1 cellular context compared by ENCODE assay signal in genomic region chrX:40173662-40174593, GRCh38.
TF ChIP-seq lines count a peak whose summit lies in the region.

No MANE protein-coding gene starts in this region.

TF ChIP-seq in HepG2, 621 proteins besides CTCF, POLR2A, EP300 and RAD21 (continued from another document):
- TF ChIP-seq TIGD3 (CRISPR knock-in tag; IDR thresholded peaks at IDR 0.05; ENCODE audit: borderline replicate concordance) = no peak
- TF ChIP-seq ELF3 (CRISPR knock-in tag; IDR thresholded peaks at IDR 0.05) = no peak
- TF ChIP-seq ZNF251 (CRISPR knock-in tag; IDR thresholded peaks at IDR 0.05) = no peak
- TF ChIP-seq MIER3 (CRISPR knock-in tag; IDR thresholded peaks at IDR 0.05; ENCODE audit: borderline replicate concordance) = no peak
- TF ChIP-seq WIZ (CRISPR knock-in tag; IDR thresholded peaks at IDR 0.05) = no peak
- TF ChIP-seq NFYB (CRISPR knock-in tag; IDR thresholded peaks at IDR 0.05) = no peak
- no peak for TF ChIP-seq ZNF816 (CRISPR knock-in tag; IDR thresholded peaks at IDR 0.05; ENCODE audit: borderline replicate concordance)
- TF ChIP-seq CREM (IDR thresholded peaks at IDR 0.05) = peak; percentile 30; the same call in 1 of the 2 replicates
- no peak for TF ChIP-seq CREM (CRISPR knock-in tag; IDR thresholded peaks at IDR 0.05)
- TF ChIP-seq, protein P1, sequence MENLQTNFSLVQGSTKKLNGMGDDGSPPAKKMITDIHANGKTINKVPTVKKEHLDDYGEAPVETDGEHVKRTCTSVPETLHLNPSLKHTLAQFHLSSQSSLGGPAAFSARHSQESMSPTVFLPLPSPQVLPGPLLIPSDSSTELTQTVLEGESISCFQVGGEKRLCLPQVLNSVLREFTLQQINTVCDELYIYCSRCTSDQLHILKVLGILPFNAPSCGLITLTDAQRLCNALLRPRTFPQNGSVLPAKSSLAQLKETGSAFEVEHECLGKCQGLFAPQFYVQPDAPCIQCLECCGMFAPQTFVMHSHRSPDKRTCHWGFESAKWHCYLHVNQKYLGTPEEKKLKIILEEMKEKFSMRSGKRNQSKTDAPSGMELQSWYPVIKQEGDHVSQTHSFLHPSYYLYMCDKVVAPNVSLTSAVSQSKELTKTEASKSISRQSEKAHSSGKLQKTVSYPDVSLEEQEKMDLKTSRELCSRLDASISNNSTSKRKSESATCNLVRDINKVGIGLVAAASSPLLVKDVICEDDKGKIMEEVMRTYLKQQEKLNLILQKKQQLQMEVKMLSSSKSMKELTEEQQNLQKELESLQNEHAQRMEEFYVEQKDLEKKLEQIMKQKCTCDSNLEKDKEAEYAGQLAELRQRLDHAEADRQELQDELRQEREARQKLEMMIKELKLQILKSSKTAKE (CRISPR knock-in tag; IDR thresholded peaks at IDR 0.05; ENCODE audit: borderline replicate concordance) = no peak
- no peak for TF ChIP-seq SUZ12 (IDR thresholded peaks at IDR 0.05; ENCODE audit: low read depth, low read length)
- peak; percentile 19; the same call in 1 of the 2 replicates for TF ChIP-seq MED1 (CRISPR knock-in tag; IDR thresholded peaks at IDR 0.05)
- TF ChIP-seq ZNF777 (CRISPR knock-in tag; IDR thresholded peaks at IDR 0.05) = no peak
- 0 out of 2 replicates have a peak, but pooled peaks have one; percentile 40 for TF ChIP-seq KAT7 (CRISPR knock-in tag; IDR thresholded peaks at IDR 0.05; ENCODE audit: borderline replicate concordance)
- TF ChIP-seq ZFX (CRISPR knock-in tag; IDR thresholded peaks at IDR 0.05; ENCODE audit: low read depth) = peak; percentile 61
- TF ChIP-seq LCORL (IDR thresholded peaks at IDR 0.05) = no peak
- TF ChIP-seq LCORL (CRISPR knock-in tag; IDR thresholded peaks at IDR 0.05) = 0 out of 2 replicates have a peak, but pooled peaks have one; percentile 17
- no peak for TF ChIP-seq MEF2D (CRISPR knock-in tag; IDR thresholded peaks at IDR 0.05)
- TF ChIP-seq, protein P2, sequence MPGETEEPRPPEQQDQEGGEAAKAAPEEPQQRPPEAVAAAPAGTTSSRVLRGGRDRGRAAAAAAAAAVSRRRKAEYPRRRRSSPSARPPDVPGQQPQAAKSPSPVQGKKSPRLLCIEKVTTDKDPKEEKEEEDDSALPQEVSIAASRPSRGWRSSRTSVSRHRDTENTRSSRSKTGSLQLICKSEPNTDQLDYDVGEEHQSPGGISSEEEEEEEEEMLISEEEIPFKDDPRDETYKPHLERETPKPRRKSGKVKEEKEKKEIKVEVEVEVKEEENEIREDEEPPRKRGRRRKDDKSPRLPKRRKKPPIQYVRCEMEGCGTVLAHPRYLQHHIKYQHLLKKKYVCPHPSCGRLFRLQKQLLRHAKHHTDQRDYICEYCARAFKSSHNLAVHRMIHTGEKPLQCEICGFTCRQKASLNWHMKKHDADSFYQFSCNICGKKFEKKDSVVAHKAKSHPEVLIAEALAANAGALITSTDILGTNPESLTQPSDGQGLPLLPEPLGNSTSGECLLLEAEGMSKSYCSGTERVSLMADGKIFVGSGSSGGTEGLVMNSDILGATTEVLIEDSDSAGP (CRISPR knock-in tag; IDR thresholded peaks at IDR 0.05; ENCODE audit: borderline replicate concordance) = peak; percentile 45; the same call in 1 of the 2 replicates
- TF ChIP-seq, protein P3, sequence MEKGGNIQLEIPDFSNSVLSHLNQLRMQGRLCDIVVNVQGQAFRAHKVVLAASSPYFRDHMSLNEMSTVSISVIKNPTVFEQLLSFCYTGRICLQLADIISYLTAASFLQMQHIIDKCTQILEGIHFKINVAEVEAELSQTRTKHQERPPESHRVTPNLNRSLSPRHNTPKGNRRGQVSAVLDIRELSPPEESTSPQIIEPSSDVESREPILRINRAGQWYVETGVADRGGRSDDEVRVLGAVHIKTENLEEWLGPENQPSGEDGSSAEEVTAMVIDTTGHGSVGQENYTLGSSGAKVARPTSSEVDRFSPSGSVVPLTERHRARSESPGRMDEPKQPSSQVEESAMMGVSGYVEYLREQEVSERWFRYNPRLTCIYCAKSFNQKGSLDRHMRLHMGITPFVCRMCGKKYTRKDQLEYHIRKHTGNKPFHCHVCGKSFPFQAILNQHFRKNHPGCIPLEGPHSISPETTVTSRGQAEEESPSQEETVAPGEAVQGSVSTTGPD (CRISPR knock-in tag; IDR thresholded peaks at IDR 0.05) = peak; percentile 87
- TF ChIP-seq STAT5B (CRISPR knock-in tag; IDR thresholded peaks at IDR 0.05) = no peak
- TF ChIP-seq ZSCAN5A (CRISPR knock-in tag; IDR thresholded peaks at IDR 0.05; ENCODE audit: borderline replicate concordance) = no peak
- TF ChIP-seq ZNF589 (CRISPR knock-in tag; conservative IDR thresholded peaks at IDR 0.05) = no peak
- peak; percentile 62 for TF ChIP-seq TCF7 (IDR thresholded peaks at IDR 0.05; ENCODE audit: low read depth)
- no peak for TF ChIP-seq DNMT3B (CRISPR knock-in tag; conservative IDR thresholded peaks at IDR 0.05)
- TF ChIP-seq FOXP4 (CRISPR knock-in tag; IDR thresholded peaks at IDR 0.05) = 0 out of 2 replicates have a peak, but pooled peaks have one; percentile 13
- TF ChIP-seq RARA (CRISPR knock-in tag; IDR thresholded peaks at IDR 0.05) = peak; percentile 20; the same call in 1 of the 2 replicates
- no peak for TF ChIP-seq ZNF335 (CRISPR knock-in tag; IDR thresholded peaks at IDR 0.05)
- peak; percentile 23; the same call in 1 of the 2 replicates for TF ChIP-seq ARID4A (CRISPR knock-in tag; IDR thresholded peaks at IDR 0.05; ENCODE audit: borderline replicate concordance)
